ENCODE assay signal across 8 cellular contexts in the genomic region with DNA sequence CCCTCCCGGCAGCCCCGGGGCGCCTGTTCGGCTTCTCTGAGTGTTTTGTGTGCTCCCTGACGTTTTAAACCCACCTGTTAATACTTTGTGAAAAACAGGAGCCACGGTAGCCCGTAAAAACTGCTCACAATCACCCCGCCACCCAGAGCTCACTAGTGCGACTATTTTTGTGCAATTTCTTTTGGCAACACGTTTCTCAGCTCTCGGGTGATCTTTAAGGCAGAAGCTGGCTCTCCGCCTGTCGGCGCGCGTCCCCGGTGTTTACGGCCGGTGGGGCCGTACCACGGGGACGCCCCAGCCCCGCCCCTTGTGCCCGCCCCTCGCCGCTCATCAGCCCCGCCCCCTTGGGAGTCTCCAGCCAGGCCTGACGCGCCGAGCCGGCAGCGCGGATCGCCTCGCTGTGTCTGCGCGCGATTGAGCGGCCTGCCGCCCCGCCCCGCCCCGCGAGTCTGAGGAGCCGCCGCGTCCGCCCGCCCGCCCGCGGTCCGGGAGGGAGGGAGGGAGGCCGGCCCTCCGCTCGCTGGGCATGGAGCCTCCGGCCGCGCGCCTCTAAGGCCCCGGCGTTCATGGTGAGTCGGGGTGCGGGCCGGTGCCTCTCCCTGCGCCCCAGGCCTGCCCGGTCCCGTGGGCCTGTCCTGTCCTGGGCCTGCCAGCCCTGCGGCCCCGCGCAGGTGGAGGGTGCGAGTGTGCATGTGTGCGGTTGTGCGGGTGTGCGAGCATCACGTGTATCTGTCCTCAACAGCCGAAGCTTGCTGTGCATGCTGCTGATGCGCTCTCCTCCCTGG. TPM values are rescaled to one million over a fixed set of nuclear protein-coding genes. Genes with fewer than 3 reads are reported as not detected.
A peak's percentile ranks its signal among the peaks of the same experiment; 100 is the strongest.
DNase-seq lines count a peak whose midpoint lies in the region; ATAC-seq and TF ChIP-seq lines count a peak whose summit lies in the region.

No MANE protein-coding gene starts in this region.

- peak overlapping the region; percentile 92 for H3K27ac Mint-ChIP-seq in endothelial cell (ENCODE audit: unreplicated experiment)

- no peaks in the 10 kb centered on the region for H3K9me3 Mint-ChIP-seq in endothelial cell (ENCODE audit: unreplicated experiment)

- H3K4me3 ChIP-seq in NT2/D1 (ENCODE audit: insufficient read length, low read depth), result peak overlapping the region; percentile 91

- H3K4me1 ChIP-seq in NT2/D1 (ENCODE audit: insufficient read depth, insufficient read length), result peaks cover 15% of the 10 kb centered on the region

- peak overlapping the region; percentile 94 for H3K9ac ChIP-seq in NT2/D1 (ENCODE audit: insufficient read length, low read depth)

- peak; percentile 84 for ATAC-seq in GM21381 (IDR thresholded peaks at IDR 0.05; ENCODE audit: unreplicated experiment)

- H3K36me3 ChIP-seq in NT2/D1 (ENCODE audit: insufficient read depth, insufficient read length, low read length), result peaks cover 22% of the 10 kb centered on the region

- H3K27me3 Mint-ChIP-seq in endothelial cell (ENCODE audit: unreplicated experiment), result peaks cover 11% of the 10 kb centered on the region

- DNase-seq in D341Med (ENCODE audit: low spot score) (peak; percentile 99), HUDEP-2 (lab: John Stamatoyannopoulos, UW; ENCODE audit: unreplicated experiment in 76 of 76) (peak in 74 of 76 experiments; percentile 35 to 94 (median 87)), NT2/D1 (ENCODE audit: low read depth, low spot score) (peak; percentile 88), endothelial cell (ENCODE audit: low spot score) (peak; percentile 96), middle frontal gyrus (ENCODE audit: extremely low spot score, low spot score) (peak; percentile 89)
- peak; percentile 92 for DNase-seq in activated CD8-positive, alpha-beta memory T cell treated with anti-CD3 and anti-CD28 coated beads, Interleukin-2, amount 50 U/mL, for 4 hours
- DNase-seq in stimulated activated CD8-positive, alpha-beta memory T cell treated with anti-CD3 and anti-CD28 coated beads, Interleukin-15, amount 100 ng/mL, for 48 hours (ENCODE audit: low read depth in 2 of 2), result peak; percentile 89

- H3K4me1 Mint-ChIP-seq in endothelial cell (ENCODE audit: unreplicated experiment), result peaks cover 60% of the 10 kb centered on the region

- peak overlapping the region; percentile 99 for H3K4me3 Mint-ChIP-seq in endothelial cell (ENCODE audit: unreplicated experiment)

- peaks cover 12% of the 10 kb centered on the region for H3K36me3 Mint-ChIP-seq in endothelial cell (ENCODE audit: low read depth, unreplicated experiment)

- no peaks in the 10 kb centered on the region for H3K9me3 ChIP-seq in NT2/D1 (ENCODE audit: insufficient read depth, low read length)

- no peak for TF ChIP-seq CTCF in endothelial cell (IDR thresholded peaks at IDR 0.05; ENCODE audit: unreplicated experiment)

- H3K27me3 ChIP-seq in NT2/D1 (ENCODE audit: insufficient read depth, insufficient read length), result no peaks in the 10 kb centered on the region

RNA-seq across cellular contexts. Expression of a gene that starts 56.2 kb away (rescaled TPM):
- total RNA-seq in endothelial cell (ENCODE audit: unreplicated experiment), result 20.2 TPM

Comparison
In these comparisons a context has a peak if more than half of its experiments do, and no peak if none do; other contexts are left out.
1. Peak in every context shown above with its lines: DNase-seq, ATAC-seq and H3K4me3 ChIP-seq.